31 cellular contexts compared by ENCODE assay signal in the genomic region with DNA sequence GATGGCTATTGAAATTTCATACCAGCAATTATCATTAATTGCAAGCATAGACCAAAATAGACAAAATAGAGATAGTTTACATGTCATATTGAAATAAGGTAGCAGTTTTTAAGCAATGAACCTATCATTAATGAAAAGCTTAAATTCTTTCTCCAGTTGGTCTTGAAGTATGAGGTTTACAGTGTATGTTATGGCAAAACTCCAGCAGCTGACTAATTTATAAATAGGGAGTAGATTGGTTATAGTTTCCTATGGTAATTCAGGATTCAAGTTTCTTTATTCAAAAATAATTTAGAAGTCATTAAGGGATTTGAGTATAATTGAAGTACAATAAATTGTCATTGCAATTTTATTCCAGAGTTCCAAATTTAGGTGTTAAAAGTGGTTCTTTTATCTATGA.
DNase-seq lines count a peak whose midpoint lies in the region; ATAC-seq and TF ChIP-seq lines count a peak whose summit lies in the region.
"Had no signal": no experiment of that assay in that cellular context is flagged by ENCODE, and none has a peak within 500 bp of the region (broad histone marks: within the 10 kb centered on the region; RNA-seq: fewer than 3 reads in every experiment).

No MANE protein-coding gene starts in this region.

- no peaks in the 10 kb centered on the region for H3K27me3 ChIP-seq in IMR-90 (ENCODE audit: control insufficient read depth, insufficient read depth, low read length)
- H3K27me3 ChIP-seq in aorta (ENCODE audit: control insufficient read depth in 1 of 2, insufficient read depth in 2 of 2, low read length in 1 of 2), result no peaks in the 10 kb centered on the region
- H3K27me3 ChIP-seq: MG63, vagina had no signal

- no peaks in the 10 kb centered on the region for H3K9me3 ChIP-seq in IMR-90 (ENCODE audit: control insufficient read depth, insufficient read depth, low read length)
- no peaks in the 10 kb centered on the region for H3K9me3 ChIP-seq in aorta (ENCODE audit: control insufficient read depth, low read length)
- H3K9me3 ChIP-seq: Caco-2, MG63, thoracic aorta, vagina had no signal

- no peak overlapping the region for H3K27ac Mint-ChIP-seq in activated CD4-positive, alpha-beta T cell treated with anti-CD3 and anti-CD28 coated beads, Interleukin-2, amount 10 ng/mL, durations not matched to agents 7 days and 5 days
- H3K27ac Mint-ChIP-seq: IgD-negative memory B cell; natural killer cell treated with Interleukin-12 subunit alpha and Interleukin-12 subunit beta and Interleukin-15 and Interleukin-18, amount 100 ng/mL, for 72 hours; WTC11 had no signal

- H4K91ac ChIP-seq in IMR-90 (ENCODE audit: insufficient read depth, low read depth, low read length), result no peak overlapping the region

- no peaks in the 10 kb centered on the region for H3K9me1 ChIP-seq in IMR-90 (ENCODE audit: insufficient read depth, low read length)

- no peaks in the 10 kb centered on the region for H3K36me3 ChIP-seq in IMR-90 (ENCODE audit: control insufficient read depth, insufficient read depth, low read length)
- no peaks in the 10 kb centered on the region for H3K36me3 ChIP-seq in aorta (ENCODE audit: control insufficient read depth in 1 of 2, insufficient read depth in 2 of 2, low read length in 1 of 2)
- H3K36me3 ChIP-seq: MG63, thoracic aorta, vagina had no signal

- H3K4me2 ChIP-seq in IMR-90 (ENCODE audit: low read depth, low read length), result no peak overlapping the region

- POLR2A ChIA-PET in IMR-90 (lab: Charles Lee; ENCODE audit: unreplicated experiment), result no interaction called here
- POLR2A ChIA-PET in activated CD4-positive, alpha-beta T cell treated with anti-CD3 and anti-CD28 coated beads, Interleukin-2, amount 10 ng/mL, durations not matched to agents 7 days and 5 days (lab: Charles Lee), result no interaction called here

- no peak overlapping the region for H2AK5ac ChIP-seq in IMR-90 (ENCODE audit: low read depth, low read length)

- H3K4ac ChIP-seq in IMR-90 (ENCODE audit: low read depth, low read length), result no peak overlapping the region

- no peaks in the 10 kb centered on the region for H3K36me3 Mint-ChIP-seq in activated CD4-positive, alpha-beta T cell treated with anti-CD3 and anti-CD28 coated beads, Interleukin-2, amount 10 ng/mL, durations not matched to agents 7 days and 5 days (ENCODE audit: low read depth)
- H3K36me3 Mint-ChIP-seq: IgD-negative memory B cell; natural killer cell treated with Interleukin-12 subunit alpha and Interleukin-12 subunit beta and Interleukin-15 and Interleukin-18, amount 100 ng/mL, for 72 hours had no signal

- no TSS peak for BruUV-seq in IMR-90 (replicated peaks; lab: Mats Ljungman, UMichigan)

- peak overlapping the region; percentile 20 for H2BK5ac ChIP-seq in IMR-90 (ENCODE audit: low read depth, low read length, poor library complexity, severe bottlenecking)

- peak; percentile 47 for DNase-seq in AG10803 (ENCODE audit: low read depth)
- peak; percentile 85 for DNase-seq in IMR-90
- peak; percentile 56 for DNase-seq in astrocyte of the hippocampus (ENCODE audit: low read depth, low spot score)
- peak; percentile 75 for DNase-seq in fibroblast of the aortic adventitia (ENCODE audit: low read depth)
- no peak for DNase-seq in aorta
- no peak for DNase-seq in activated CD4-positive, alpha-beta T cell treated with anti-CD3 and anti-CD28 coated beads, Interleukin-2, amount 10 ng/mL, durations not matched to agents 7 days and 5 days
- no peak for DNase-seq in GM10266 (ENCODE audit: extremely low spot score)
- DNase-seq: ACHN; activated CD4-positive, alpha-beta T cell treated with anti-CD3 and anti-CD28 coated beads, Interleukin-2, amount 50 U/mL, for 4 hours; activated CD8-positive, alpha-beta memory T cell treated with anti-CD3 and anti-CD28 coated beads, Interleukin-2, amount 50 U/mL, for 4 hours; activated naive CD4-positive, alpha-beta T cell treated with anti-CD3 and anti-CD28 coated beads, Interleukin-2, amount 50 U/mL, for 16 hours; anterior cingulate cortex; C1 segment of cervical spinal cord; Caco-2; effector CD8-positive, alpha-beta T cell; erythroblast; islet precursor cell; left ventricle myocardium superior; MG63; NCI-H1436; NCI-H526 treated with DMSO at 0.1 percent for 48 hours; right cardiac atrium; stimulated activated naive CD4-positive, alpha-beta T cell treated with Interleukin-2 at 50 U/mL for 16 hours had no signal

- H3K56ac ChIP-seq in IMR-90 (ENCODE audit: extremely low read depth, insufficient read depth, low read length), result no peak overlapping the region

- H4K8ac ChIP-seq in IMR-90 (ENCODE audit: low read depth in 2 of 2, low read length in 2 of 2), result no peak overlapping the region

- H4K20me1 ChIP-seq in IMR-90 (ENCODE audit: insufficient read depth, low read length), result no peaks in the 10 kb centered on the region

- H3K9ac ChIP-seq in IMR-90 (ENCODE audit: low read depth, low read length), result no peak overlapping the region
- H3K9ac ChIP-seq: parathyroid adenoma had no signal

- TF ChIP-seq RAD21 in IMR-90 (IDR thresholded peaks at IDR 0.05; ENCODE audit: low read length), result no peak

- no peak overlapping the region for H4K5ac ChIP-seq in IMR-90 (ENCODE audit: low read depth, low read length)

- CTCF ChIA-PET in IMR-90 (lab: Yijun Ruan, JAX), result no interaction called here
- CTCF ChIA-PET in activated CD4-positive, alpha-beta T cell treated with anti-CD3 and anti-CD28 coated beads, Interleukin-2, amount 10 ng/mL, durations not matched to agents 7 days and 5 days (lab: Charles Lee), result no interaction called here

- H3K4me1 ChIP-seq in IMR-90 (ENCODE audit: control insufficient read depth, insufficient read depth, low read length) (peaks cover 7% of the 10 kb centered on the region), aorta (ENCODE audit: control insufficient read depth in 1 of 2, insufficient read depth in 2 of 2, low read length in 2 of 2) (peaks cover 4 to 7% of the 10 kb centered on the region in 2 donors)
- H3K4me1 ChIP-seq: Caco-2, parathyroid adenoma had no signal

- ATAC-seq in IMR-90 (ENCODE audit: low read depth) (no peak), aorta (ENCODE audit: low FRiP score) (no peak), GM21717 (IDR thresholded peaks at IDR 0.05; ENCODE audit: unreplicated experiment) (no peak)
- ATAC-seq: left ventricle myocardium superior; natural killer cell treated with Interleukin-12 subunit alpha and Interleukin-12 subunit beta and Interleukin-15 and Interleukin-18, amount 100 ng/mL, for 72 hours; right cardiac atrium; WTC11 had no signal

- no peak overlapping the region for H3K4me3 Mint-ChIP-seq in activated CD4-positive, alpha-beta T cell treated with anti-CD3 and anti-CD28 coated beads, Interleukin-2, amount 10 ng/mL, durations not matched to agents 7 days and 5 days
- H3K4me3 Mint-ChIP-seq: IgD-negative memory B cell; natural killer cell treated with Interleukin-12 subunit alpha and Interleukin-12 subunit beta and Interleukin-15 and Interleukin-18, amount 100 ng/mL, for 72 hours; WTC11 had no signal

- no peaks in the 10 kb centered on the region for H3K79me1 ChIP-seq in IMR-90 (ENCODE audit: low read depth in 1 of 2, low read length in 2 of 2)

- no peaks in the 10 kb centered on the region for H3K4me1 Mint-ChIP-seq in activated CD4-positive, alpha-beta T cell treated with anti-CD3 and anti-CD28 coated beads, Interleukin-2, amount 10 ng/mL, durations not matched to agents 7 days and 5 days
- H3K4me1 Mint-ChIP-seq: IgD-negative memory B cell, WTC11 had no signal

- H2BK120ac ChIP-seq in IMR-90 (ENCODE audit: low read depth, low read length), result no peak overlapping the region

- no peak overlapping the region for H3K14ac ChIP-seq in IMR-90 (replicated peaks; ENCODE audit: low read depth, low read length)

- H3K4me3 ChIP-seq in AG10803 (ENCODE audit: low read length), result no peak overlapping the region
- H3K4me3 ChIP-seq in IMR-90 (ENCODE audit: insufficient read depth, low read depth, low read length), result no peak overlapping the region
- no peak overlapping the region for H3K4me3 ChIP-seq in fibroblast of the aortic adventitia (ENCODE audit: low read depth, low read length)
- no peak overlapping the region for H3K4me3 ChIP-seq in aorta (ENCODE audit: low read length in 2 of 2)
- H3K4me3 ChIP-seq: MG63, thoracic aorta, vagina had no signal

- no peak overlapping the region for H3K18ac ChIP-seq in IMR-90 (ENCODE audit: low read depth, low read length)

- no peak overlapping the region for H3K23ac ChIP-seq in IMR-90 (ENCODE audit: low read depth, low read length)

- TF ChIP-seq CTCF in AG10803 (conservative IDR thresholded peaks at IDR 0.05; ENCODE audit: low read length), result no peak
- no peak for TF ChIP-seq CTCF in IMR-90 (conservative IDR thresholded peaks at IDR 0.05; ENCODE audit: low read depth, low read length)
- no peak for TF ChIP-seq CTCF in fibroblast of the aortic adventitia (IDR thresholded peaks at IDR 0.05; ENCODE audit: insufficient read depth, low read length)
- TF ChIP-seq CTCF in GM10266 (IDR thresholded peaks at IDR 0.05; ENCODE audit: control insufficient read depth, insufficient read depth, low read depth, missing control alignments), result no peak

- H3K9me3 Mint-ChIP-seq in activated CD4-positive, alpha-beta T cell treated with anti-CD3 and anti-CD28 coated beads, Interleukin-2, amount 10 ng/mL, durations not matched to agents 7 days and 5 days, result peaks cover 4% of the 10 kb centered on the region

- no peaks in the 10 kb centered on the region for H3K27me3 Mint-ChIP-seq in activated CD4-positive, alpha-beta T cell treated with anti-CD3 and anti-CD28 coated beads, Interleukin-2, amount 10 ng/mL, durations not matched to agents 7 days and 5 days
- H3K27me3 Mint-ChIP-seq: IgD-negative memory B cell; natural killer cell treated with Interleukin-12 subunit alpha and Interleukin-12 subunit beta and Interleukin-15 and Interleukin-18, amount 100 ng/mL, for 72 hours had no signal

- dilution Hi-C loops in IMR-90 (cut with HindIII; ENCODE audit: low sequenced_read_pairs, unreplicated experiment), result no loop called here

- no peak overlapping the region for H2AK9ac ChIP-seq in IMR-90 (replicated peaks; ENCODE audit: low read depth, low read length, poor library complexity)

- no peak overlapping the region for H2BK20ac ChIP-seq in IMR-90 (ENCODE audit: low read depth, low read length)

- in situ Hi-C loops in IMR-90 (cut with MboI; ENCODE audit: low sequenced_read_pairs), result no loop called here

- no peak overlapping the region for H2BK15ac ChIP-seq in IMR-90 (ENCODE audit: low read depth, low read length)

- intact Hi-C loops in IMR-90 (cut with micrococcal nuclease), result no loop called here
- intact Hi-C loops in aorta (cut with DNase I), result no loop called here

- no peak overlapping the region for H2AFZ ChIP-seq in IMR-90 (replicated peaks; ENCODE audit: low read length, poor library complexity)
- H2AFZ ChIP-seq: parathyroid adenoma had no signal

- H3K27ac ChIP-seq in IMR-90 (ENCODE audit: insufficient read depth, low read length) (no peak overlapping the region), aorta (ENCODE audit: low read depth in 1 of 2, low read length in 2 of 2) (no peak overlapping the region)
- H3K27ac ChIP-seq: parathyroid adenoma, RWPE1, vagina had no signal

- TF ChIP-seq POLR2A in IMR-90 (IDR thresholded peaks at IDR 0.05; ENCODE audit: low read depth, low read length), result no peak

Comparison
In these comparisons a context has a peak if more than half of its experiments do, and no peak if none do; other contexts are left out.
1. DNase-seq: peak in AG10803 (single experiment), IMR-90 (single experiment), astrocyte of the hippocampus (single experiment) and fibroblast of the aortic adventitia (single experiment); none in aorta (0 of 2), activated CD4-positive, alpha-beta T cell treated with anti-CD3 and anti-CD28 coated beads, Interleukin-2, amount 10 ng/mL, durations not matched to agents 7 days and 5 days (single experiment) and GM10266 (single experiment).